Comparison of ENCODE assay signal across 1 cellular context in the genomic region with DNA sequence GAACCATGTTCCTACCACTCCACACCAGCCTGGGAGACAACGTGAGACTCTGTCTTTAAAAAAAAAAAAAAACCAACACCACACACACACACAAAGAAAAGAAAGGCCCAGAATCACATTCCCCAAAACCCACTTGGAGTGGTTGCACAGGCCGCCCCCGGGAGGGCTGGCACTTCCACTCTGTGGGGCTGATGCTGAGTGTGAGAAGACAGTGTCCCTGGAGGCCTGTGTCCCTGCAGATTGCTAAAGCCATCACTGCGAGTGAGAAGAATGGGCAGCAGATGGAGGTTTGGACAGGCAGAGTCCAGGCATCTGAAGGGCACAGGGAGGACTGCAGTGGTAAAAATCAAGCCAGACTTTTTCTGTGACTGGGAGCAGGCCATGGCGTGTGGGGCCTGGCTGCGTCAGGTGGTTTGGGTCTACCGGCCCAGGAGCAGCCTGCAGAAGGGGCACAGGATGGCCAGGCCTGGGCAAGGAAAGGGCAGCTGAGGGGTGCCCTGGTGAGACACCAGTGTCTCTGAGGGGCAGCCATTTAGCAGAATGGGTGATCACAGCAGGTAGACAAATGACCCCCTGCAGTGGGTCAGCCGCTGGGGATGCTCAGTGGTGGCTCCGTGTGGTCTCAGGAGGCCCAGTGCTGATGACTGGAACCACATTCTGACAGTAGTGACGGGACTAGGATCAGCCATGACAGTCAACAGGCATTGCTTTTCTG.
TF ChIP-seq lines count a peak whose summit lies in the region.

No MANE protein-coding gene starts in this region.

TF ChIP-seq in HepG2, 621 proteins besides CTCF, POLR2A, EP300 and RAD21:
- no peak for TF ChIP-seq NFYC (CRISPR knock-in tag; IDR thresholded peaks at IDR 0.05)
- no peak for TF ChIP-seq MXD4 (CRISPR knock-in tag; IDR thresholded peaks at IDR 0.05)
- no peak for TF ChIP-seq ZNF546 (CRISPR knock-in tag; conservative IDR thresholded peaks at IDR 0.05)
- TF ChIP-seq ZNF749 (CRISPR knock-in tag; IDR thresholded peaks at IDR 0.05; ENCODE audit: borderline replicate concordance) = no peak
- no peak for TF ChIP-seq NAIF1 (CRISPR knock-in tag; IDR thresholded peaks at IDR 0.05; ENCODE audit: borderline replicate concordance)
- no peak for TF ChIP-seq FIP1L1 (IDR thresholded peaks at IDR 0.05; ENCODE audit: borderline replicate concordance, insufficient read depth, low read depth, low read length)
- TF ChIP-seq ZNF354B (CRISPR knock-in tag; IDR thresholded peaks at IDR 0.05) = no peak
- TF ChIP-seq, protein P1, sequence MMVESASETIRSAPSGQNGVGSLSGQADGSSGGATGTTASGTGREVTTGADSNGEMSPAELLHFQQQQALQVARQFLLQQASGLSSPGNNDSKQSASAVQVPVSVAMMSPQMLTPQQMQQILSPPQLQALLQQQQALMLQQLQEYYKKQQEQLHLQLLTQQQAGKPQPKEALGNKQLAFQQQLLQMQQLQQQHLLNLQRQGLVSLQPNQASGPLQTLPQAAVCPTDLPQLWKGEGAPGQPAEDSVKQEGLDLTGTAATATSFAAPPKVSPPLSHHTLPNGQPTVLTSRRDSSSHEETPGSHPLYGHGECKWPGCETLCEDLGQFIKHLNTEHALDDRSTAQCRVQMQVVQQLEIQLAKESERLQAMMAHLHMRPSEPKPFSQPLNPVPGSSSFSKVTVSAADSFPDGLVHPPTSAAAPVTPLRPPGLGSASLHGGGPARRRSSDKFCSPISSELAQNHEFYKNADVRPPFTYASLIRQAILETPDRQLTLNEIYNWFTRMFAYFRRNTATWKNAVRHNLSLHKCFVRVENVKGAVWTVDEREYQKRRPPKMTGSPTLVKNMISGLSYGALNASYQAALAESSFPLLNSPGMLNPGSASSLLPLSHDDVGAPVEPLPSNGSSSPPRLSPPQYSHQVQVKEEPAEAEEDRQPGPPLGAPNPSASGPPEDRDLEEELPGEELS (CRISPR knock-in tag; IDR thresholded peaks at IDR 0.05) = no peak
TF ChIP-seq in HepG2: peak in this region for 0.
